ENCODE assay signal across 13 cellular contexts in genomic region chr11:102309621-102310541, GRCh38. TPM values are rescaled to one million over a fixed set of nuclear protein-coding genes. Genes with fewer than 3 reads are reported as not detected.
DNase-seq lines count a peak whose midpoint lies in the region; ATAC-seq and TF ChIP-seq lines count a peak whose summit lies in the region.
"Had no signal": no experiment of that assay in that cellular context is flagged by ENCODE, and none has a peak within 500 bp of the region (broad histone marks: within the 10 kb centered on the region; RNA-seq: fewer than 3 reads in every experiment).

No MANE protein-coding gene starts in this region.

- H3K9me3 ChIP-seq in A673 (ENCODE audit: low read depth, low read length, poor library complexity, severe bottlenecking) (no peaks in the 10 kb centered on the region), NT2/D1 (ENCODE audit: insufficient read depth, low read length) (no peaks in the 10 kb centered on the region), mucosa of descending colon (no peaks in the 10 kb centered on the region)

- TF ChIP-seq CTCF in A673 (conservative IDR thresholded peaks at IDR 0.05; ENCODE audit: low read depth, low read length), result peak; percentile 43
- peak; percentile 9 for TF ChIP-seq CTCF in epithelial cell of proximal tubule (conservative IDR thresholded peaks at IDR 0.05; ENCODE audit: low read depth, low read length)
- TF ChIP-seq CTCF in mucosa of descending colon (IDR thresholded peaks at IDR 0.05), result no peak

- no peak overlapping the region for H3K9ac ChIP-seq in NT2/D1 (ENCODE audit: insufficient read length, low read depth)

- DNase-seq in A673 (ENCODE audit: low spot score) (peak; percentile 47), ELF-1 (ENCODE audit: low read depth, low spot score) (peak; percentile 32), NT2/D1 (ENCODE audit: low read depth, low spot score) (peak; percentile 15), epithelial cell of proximal tubule (ENCODE audit: low read depth) (no peak), NCI-H2196 treated with DMSO at 0.1 percent for 48 hours (lab: John Stamatoyannopoulos, UW; ENCODE audit: unreplicated experiment) (no peak), NCI-H2107 treated with DMSO at 0.1 percent for 48 hours (lab: John Stamatoyannopoulos, UW; ENCODE audit: unreplicated experiment) (no peak), mucosa of descending colon (no peak), Ammon's horn (ENCODE audit: low spot score) (no peak)
- DNase-seq: activated CD8-positive, alpha-beta memory T cell treated with anti-CD3 and anti-CD28 coated beads, Interleukin-2, amount 10 ng/mL, durations not matched to agents 7 days and 5 days; activated naive CD8-positive, alpha-beta T cell treated with anti-CD3 and anti-CD28 coated beads, Interleukin-2, amount 10 ng/mL, durations not matched to agents 7 days and 5 days; C1 segment of cervical spinal cord; NCI-H1417 treated with DMSO at 0.1 percent for 48 hours; T-helper 9 cell had no signal

- POLR2A ChIA-PET in A673 (lab: Charles Lee; ENCODE audit: low non-redundant PET), result interaction anchor here (0.6 kb wide), 1 partner anchor 236 kb away, joined by 6 read pairs; no protein-coding TSS in a partner anchor

- H3K27ac ChIP-seq in A673 (ENCODE audit: low read depth, low read length, poor library complexity, severe bottlenecking), result no peak overlapping the region

- CTCF ChIA-PET in A673 (lab: Charles Lee), result no interaction called here

- no peaks in the 10 kb centered on the region for H3K36me3 ChIP-seq in A673 (ENCODE audit: insufficient read depth, low read length, poor library complexity, severe bottlenecking)
- no peaks in the 10 kb centered on the region for H3K36me3 ChIP-seq in NT2/D1 (ENCODE audit: insufficient read depth, insufficient read length, low read length)
- H3K36me3 ChIP-seq in mucosa of descending colon (ENCODE audit: low read depth), result no peaks in the 10 kb centered on the region

- no peaks in the 10 kb centered on the region for H3K27me3 ChIP-seq in A673 (replicated peaks; ENCODE audit: insufficient read depth, low read depth, low read length, poor library complexity)
- H3K27me3 ChIP-seq in NT2/D1 (ENCODE audit: insufficient read depth, insufficient read length), result no peaks in the 10 kb centered on the region

- no peak for ATAC-seq in mucosa of descending colon
- ATAC-seq: activated CD8-positive, alpha-beta memory T cell treated with anti-CD3 and anti-CD28 coated beads, Interleukin-2, amount 10 ng/mL, durations not matched to agents 7 days and 5 days had no signal

- peaks cover 23% of the 10 kb centered on the region for H3K4me1 ChIP-seq in A673 (ENCODE audit: insufficient read depth, low read length, poor library complexity, severe bottlenecking)
- no peaks in the 10 kb centered on the region for H3K4me1 ChIP-seq in NT2/D1 (ENCODE audit: insufficient read depth, insufficient read length)
- peaks cover 23% of the 10 kb centered on the region for H3K4me1 ChIP-seq in mucosa of descending colon (ENCODE audit: low read depth)

- H3K4me3 ChIP-seq in A673 (ENCODE audit: low read depth, low read length, poor library complexity, severe bottlenecking), result no peak overlapping the region
- no peak overlapping the region for H3K4me3 ChIP-seq in NT2/D1 (ENCODE audit: insufficient read length, low read depth)
- H3K4me3 ChIP-seq in epithelial cell of proximal tubule (ENCODE audit: low read depth, low read length), result no peak overlapping the region
- no peak overlapping the region for H3K4me3 ChIP-seq in mucosa of descending colon

- no TSS peak for BruUV-seq in A673 (replicated peaks; lab: Mats Ljungman, UMichigan)

- intact Hi-C loops in A673 (cut with micrococcal nuclease; ENCODE audit: unreplicated experiment), result no loop called here
- intact Hi-C loops in mucosa of descending colon (cut with DNase I, micrococcal nuclease), result no loop called here

RNA-seq across cellular contexts. Expression of gene BIRC3, which starts 7.4 kb away (rescaled TPM):
- 2.5 and 2.8 TPM in 2 replicates for total RNA-seq in A673 (2021)
- total RNA-seq in epithelial cell of proximal tubule, result 17.3 and 17.8 TPM in 2 replicates
- 100 to 1,000 TPM in 1 of 3 donors, 10 to 100 TPM in 2; 26.1 to 116 (median 45.4) TPM for total RNA-seq in mucosa of descending colon

RNA-seq across cellular contexts. Expression of gene BIRC2, which starts 37.1 kb away (rescaled TPM):
- 32.0 and 36.3 TPM in 2 replicates for total RNA-seq in A673 (2021)
- 58.3 and 85.3 TPM in 2 replicates for total RNA-seq in epithelial cell of proximal tubule
- total RNA-seq in mucosa of descending colon, result 10 to 100 TPM; 42.8 to 55.0 (median 45.2) TPM

Comparison
In these comparisons a context has a peak if more than half of its experiments do, and no peak if none do; other contexts are left out.
1. DNase-seq: peak in A673 (single experiment), ELF-1 (single experiment) and NT2/D1 (single experiment); none in epithelial cell of proximal tubule (single experiment), NCI-H2196 treated with DMSO at 0.1 percent for 48 hours (single experiment), NCI-H2107 treated with DMSO at 0.1 percent for 48 hours (single experiment), mucosa of descending colon (0 of 3) and Ammon's horn (single experiment).